17 cellular contexts compared by ENCODE assay signal in the genomic region with DNA sequence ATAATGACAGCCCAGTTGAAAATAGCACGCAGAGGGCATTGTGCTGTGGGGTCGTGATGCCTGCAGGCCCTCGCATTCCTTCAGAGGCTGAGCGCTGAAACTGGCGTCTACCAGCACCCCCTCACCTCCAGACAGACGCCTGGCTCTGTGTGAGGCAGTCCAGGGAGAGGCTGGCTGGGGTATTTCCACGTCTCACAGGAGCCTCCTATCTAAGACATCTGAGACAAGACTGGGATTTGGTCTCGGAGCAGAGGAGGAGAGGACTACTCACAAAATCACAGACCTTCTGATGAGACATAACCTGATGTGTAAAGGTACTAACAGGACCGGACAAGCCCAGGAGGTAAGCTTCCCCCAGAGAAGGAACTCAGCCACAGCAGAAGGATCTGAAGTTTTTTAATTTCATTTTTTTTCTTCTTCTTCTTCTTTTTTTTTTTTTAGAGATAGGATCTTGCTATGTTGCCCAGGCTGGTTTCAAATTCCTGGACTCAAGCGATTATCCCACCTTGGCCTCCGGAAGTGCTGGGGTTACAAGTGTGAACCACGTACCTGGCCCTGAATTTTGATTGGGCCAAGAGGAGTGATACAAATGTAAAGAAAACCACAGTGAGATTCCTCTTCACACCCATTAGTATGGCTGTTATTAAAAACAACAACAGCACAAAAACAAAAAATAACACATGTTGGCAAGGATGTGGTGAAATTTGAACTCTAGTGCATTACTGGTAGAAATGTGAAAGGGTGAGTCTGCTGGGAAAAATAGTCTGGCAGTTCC.
DNase-seq lines count a peak whose midpoint lies in the region; ATAC-seq and TF ChIP-seq lines count a peak whose summit lies in the region.
"Had no signal": no experiment of that assay in that cellular context is flagged by ENCODE, and none has a peak within 500 bp of the region (broad histone marks: within the 10 kb centered on the region; RNA-seq: fewer than 3 reads in every experiment).

No MANE protein-coding gene starts in this region.

- in situ Hi-C loops in IMR-90 (cut with MboI; ENCODE audit: low sequenced_read_pairs) = no loop called here

- WGBS in IMR-90 (ENCODE audit: extremely low coverage in 2 of 2, insufficient read length in 1 of 2), 2 experiments = 30% methylated on average over 2 of the region's 12 CpGs; no CpG with 5 or more reads in 1 of the 2 experiments

- BruUV-seq in IMR-90 (replicated peaks; lab: Mats Ljungman, UMichigan) (no TSS peak), A673 (replicated peaks; lab: Mats Ljungman, UMichigan) (no TSS peak)

- H3K9ac ChIP-seq in IMR-90 (ENCODE audit: low read depth, low read length) = no peak overlapping the region
- H3K9ac ChIP-seq: BLaER1 had no signal

- H3K4me1 ChIP-seq in IMR-90 (ENCODE audit: control insufficient read depth, insufficient read depth, low read length) (no peaks in the 10 kb centered on the region), A673 (ENCODE audit: insufficient read depth, low read length, poor library complexity, severe bottlenecking) (no peaks in the 10 kb centered on the region)
- H3K4me1 ChIP-seq: A549, BLaER1, Caco-2 had no signal

- no peaks in the 10 kb centered on the region for H3K36me3 ChIP-seq in IMR-90 (ENCODE audit: control insufficient read depth, insufficient read depth, low read length)
- no peaks in the 10 kb centered on the region for H3K36me3 ChIP-seq in A673 (ENCODE audit: insufficient read depth, low read length, poor library complexity, severe bottlenecking)
- H3K36me3 ChIP-seq: BLaER1 had no signal

- H3K23ac ChIP-seq in IMR-90 (ENCODE audit: low read depth, low read length) = no peak overlapping the region

- no peak overlapping the region for H4K8ac ChIP-seq in IMR-90 (ENCODE audit: low read depth in 2 of 2, low read length in 2 of 2)

- no peaks in the 10 kb centered on the region for H3K4me1 Mint-ChIP-seq in naive thymus-derived CD8-positive, alpha-beta T cell
- H3K4me1 Mint-ChIP-seq: CD8-positive, alpha-beta memory T cell; IgD-negative memory B cell had no signal

- dilution Hi-C loops in IMR-90 (cut with HindIII; ENCODE audit: low sequenced_read_pairs, unreplicated experiment) = no loop called here

- H3K56ac ChIP-seq in IMR-90 (ENCODE audit: extremely low read depth, insufficient read depth, low read length) = no peak overlapping the region

- H3K9me1 ChIP-seq in IMR-90 (ENCODE audit: insufficient read depth, low read length) = no peaks in the 10 kb centered on the region

- H3K36me3 Mint-ChIP-seq in naive thymus-derived CD8-positive, alpha-beta T cell = no peaks in the 10 kb centered on the region
- H3K36me3 Mint-ChIP-seq: IgD-negative memory B cell had no signal

- H4K5ac ChIP-seq in IMR-90 (ENCODE audit: low read depth, low read length) = no peak overlapping the region

- H4K20me1 ChIP-seq in IMR-90 (ENCODE audit: insufficient read depth, low read length) = no peaks in the 10 kb centered on the region
- H4K20me1 ChIP-seq: BLaER1 had no signal

- H4K91ac ChIP-seq in IMR-90 (ENCODE audit: insufficient read depth, low read depth, low read length) = no peak overlapping the region

- H3K4me3 ChIP-seq in IMR-90 (ENCODE audit: insufficient read depth, low read depth, low read length) = no peak overlapping the region
- no peak overlapping the region for H3K4me3 ChIP-seq in epithelial cell of esophagus (ENCODE audit: low read length)
- H3K4me3 ChIP-seq in A673 (ENCODE audit: low read depth, low read length, poor library complexity, severe bottlenecking) = no peak overlapping the region
- H3K4me3 ChIP-seq: A549, BLaER1 had no signal

- H2AK9ac ChIP-seq in IMR-90 (replicated peaks; ENCODE audit: low read depth, low read length, poor library complexity) = peak overlapping the region; percentile 7

- peak overlapping the region in 1 of 10 donors; percentile 53 for H3K27ac Mint-ChIP-seq in naive thymus-derived CD8-positive, alpha-beta T cell
- H3K27ac Mint-ChIP-seq: CD8-positive, alpha-beta memory T cell; HFFc6; IgD-negative memory B cell had no signal

- no peak overlapping the region for H2BK15ac ChIP-seq in IMR-90 (ENCODE audit: low read depth, low read length)

- intact Hi-C loops in IMR-90 (cut with micrococcal nuclease) = no loop called here
- intact Hi-C loops in A673 (cut with micrococcal nuclease; ENCODE audit: unreplicated experiment) = no loop called here

- no peak for DNase-seq in IMR-90
- DNase-seq in epithelial cell of esophagus (ENCODE audit: low read depth) = peak; percentile 83
- peak; percentile 97 for DNase-seq in islet precursor cell
- DNase-seq in left lobe of liver (ENCODE audit: low spot score) = no peak
- DNase-seq in naive thymus-derived CD8-positive, alpha-beta T cell = no peak
- no peak for DNase-seq in A673 (ENCODE audit: low spot score)
- DNase-seq: AML-193; Caco-2; CD8-positive, alpha-beta memory T cell; DND-41; GF-D8; HCEC 1CT; HFFc6 had no signal

- H2BK120ac ChIP-seq in IMR-90 (ENCODE audit: low read depth, low read length) = no peak overlapping the region

- H2BK20ac ChIP-seq in IMR-90 (ENCODE audit: low read depth, low read length) = no peak overlapping the region

- no peak overlapping the region for H2AK5ac ChIP-seq in IMR-90 (ENCODE audit: low read depth, low read length)

- TF ChIP-seq RAD21 in IMR-90 (IDR thresholded peaks at IDR 0.05; ENCODE audit: low read length) = no peak

- TF ChIP-seq CTCF in IMR-90 (conservative IDR thresholded peaks at IDR 0.05; ENCODE audit: low read depth, low read length) (no peak), epithelial cell of esophagus (IDR thresholded peaks at IDR 0.05; ENCODE audit: insufficient read depth, low read depth, low read length, missing control alignments) (no peak), A673 (conservative IDR thresholded peaks at IDR 0.05; ENCODE audit: low read depth, low read length) (no peak)

- H3K18ac ChIP-seq in IMR-90 (ENCODE audit: low read depth, low read length) = no peak overlapping the region

- no peak overlapping the region for H3K4me3 Mint-ChIP-seq in naive thymus-derived CD8-positive, alpha-beta T cell
- H3K4me3 Mint-ChIP-seq: HFFc6, IgD-negative memory B cell had no signal

- no peak overlapping the region for H3K14ac ChIP-seq in IMR-90 (replicated peaks; ENCODE audit: low read depth, low read length)

- no peak overlapping the region for H3K4me2 ChIP-seq in IMR-90 (ENCODE audit: low read depth, low read length)
- H3K4me2 ChIP-seq: A549, BLaER1 had no signal

- H3K27me3 ChIP-seq in IMR-90 (ENCODE audit: control insufficient read depth, insufficient read depth, low read length) (peaks cover 2% of the 10 kb centered on the region; the same call in 1 of the 2 replicates), A673 (replicated peaks; ENCODE audit: insufficient read depth, low read depth, low read length, poor library complexity) (no peaks in the 10 kb centered on the region)
- H3K27me3 ChIP-seq: BLaER1 had no signal

- CTCF ChIA-PET in IMR-90 (lab: Yijun Ruan, JAX) (no interaction called here), A673 (lab: Charles Lee) (no interaction called here)

- H3K4ac ChIP-seq in IMR-90 (ENCODE audit: low read depth, low read length) = no peak overlapping the region

- H3K9me3 ChIP-seq in IMR-90 (ENCODE audit: control insufficient read depth, insufficient read depth, low read length) = no peaks in the 10 kb centered on the region
- H3K9me3 ChIP-seq in A673 (ENCODE audit: low read depth, low read length, poor library complexity, severe bottlenecking) = no peaks in the 10 kb centered on the region
- H3K9me3 ChIP-seq: A549, BLaER1, Caco-2 had no signal

- ATAC-seq in IMR-90 (ENCODE audit: low read depth) = no peak
- no peak for ATAC-seq in left lobe of liver
- no peak for ATAC-seq in naive thymus-derived CD8-positive, alpha-beta T cell
- ATAC-seq: A549 had no signal

- POLR2A ChIA-PET in IMR-90 (lab: Charles Lee; ENCODE audit: unreplicated experiment) (no interaction called here), A673 (lab: Charles Lee; ENCODE audit: low non-redundant PET) (no interaction called here)
- POLR2A ChIA-PET in naive thymus-derived CD8-positive, alpha-beta T cell (lab: Charles Lee) = no interaction called here

- no peak for TF ChIP-seq POLR2A in IMR-90 (IDR thresholded peaks at IDR 0.05; ENCODE audit: low read depth, low read length)

- H3K27me3 Mint-ChIP-seq in naive thymus-derived CD8-positive, alpha-beta T cell = peaks cover 0 to 17% (median 2%) of the 10 kb centered on the region in 5 donors

- H3K9me3 Mint-ChIP-seq in naive thymus-derived CD8-positive, alpha-beta T cell = peaks cover 0 to 7% (median 0%) of the 10 kb centered on the region in 9 donors
- H3K9me3 Mint-ChIP-seq: HFFc6 had no signal

- H3K79me1 ChIP-seq in IMR-90 (ENCODE audit: low read depth in 1 of 2, low read length in 2 of 2) = no peaks in the 10 kb centered on the region

- H3K27ac ChIP-seq in IMR-90 (ENCODE audit: insufficient read depth, low read length) (no peak overlapping the region), A673 (ENCODE audit: low read depth, low read length, poor library complexity, severe bottlenecking) (no peak overlapping the region)
- H3K27ac ChIP-seq: A549, BLaER1, HL-60 had no signal

- no peak overlapping the region for H2BK5ac ChIP-seq in IMR-90 (ENCODE audit: low read depth, low read length, poor library complexity, severe bottlenecking)

- no peak overlapping the region for H2AFZ ChIP-seq in IMR-90 (replicated peaks; ENCODE audit: low read length, poor library complexity)

TF ChIP-seq in IMR-90, 13 proteins besides CTCF, POLR2A, EP300 and RAD21:
- no peak for TF ChIP-seq RCOR1 (IDR thresholded peaks at IDR 0.05; ENCODE audit: insufficient replicate concordance, low read length)

Comparison
In these comparisons a context has a peak if more than half of its experiments do, and no peak if none do; other contexts are left out.
1. DNase-seq: peak in epithelial cell of esophagus (single experiment) and islet precursor cell (single experiment); none in IMR-90 (single experiment), left lobe of liver (single experiment), naive thymus-derived CD8-positive, alpha-beta T cell (0 of 10) and A673 (single experiment).